In genomic region chr6:27414300-27414699, GRCh38 we compare ENCODE assay signal across 1 cellular context.
TF ChIP-seq lines count a peak whose summit lies in the region.

No MANE protein-coding gene starts in this region.

TF ChIP-seq in K562, 482 proteins besides CTCF, POLR2A, EP300 and RAD21 (continued from another document):
- TF ChIP-seq, protein P1, sequence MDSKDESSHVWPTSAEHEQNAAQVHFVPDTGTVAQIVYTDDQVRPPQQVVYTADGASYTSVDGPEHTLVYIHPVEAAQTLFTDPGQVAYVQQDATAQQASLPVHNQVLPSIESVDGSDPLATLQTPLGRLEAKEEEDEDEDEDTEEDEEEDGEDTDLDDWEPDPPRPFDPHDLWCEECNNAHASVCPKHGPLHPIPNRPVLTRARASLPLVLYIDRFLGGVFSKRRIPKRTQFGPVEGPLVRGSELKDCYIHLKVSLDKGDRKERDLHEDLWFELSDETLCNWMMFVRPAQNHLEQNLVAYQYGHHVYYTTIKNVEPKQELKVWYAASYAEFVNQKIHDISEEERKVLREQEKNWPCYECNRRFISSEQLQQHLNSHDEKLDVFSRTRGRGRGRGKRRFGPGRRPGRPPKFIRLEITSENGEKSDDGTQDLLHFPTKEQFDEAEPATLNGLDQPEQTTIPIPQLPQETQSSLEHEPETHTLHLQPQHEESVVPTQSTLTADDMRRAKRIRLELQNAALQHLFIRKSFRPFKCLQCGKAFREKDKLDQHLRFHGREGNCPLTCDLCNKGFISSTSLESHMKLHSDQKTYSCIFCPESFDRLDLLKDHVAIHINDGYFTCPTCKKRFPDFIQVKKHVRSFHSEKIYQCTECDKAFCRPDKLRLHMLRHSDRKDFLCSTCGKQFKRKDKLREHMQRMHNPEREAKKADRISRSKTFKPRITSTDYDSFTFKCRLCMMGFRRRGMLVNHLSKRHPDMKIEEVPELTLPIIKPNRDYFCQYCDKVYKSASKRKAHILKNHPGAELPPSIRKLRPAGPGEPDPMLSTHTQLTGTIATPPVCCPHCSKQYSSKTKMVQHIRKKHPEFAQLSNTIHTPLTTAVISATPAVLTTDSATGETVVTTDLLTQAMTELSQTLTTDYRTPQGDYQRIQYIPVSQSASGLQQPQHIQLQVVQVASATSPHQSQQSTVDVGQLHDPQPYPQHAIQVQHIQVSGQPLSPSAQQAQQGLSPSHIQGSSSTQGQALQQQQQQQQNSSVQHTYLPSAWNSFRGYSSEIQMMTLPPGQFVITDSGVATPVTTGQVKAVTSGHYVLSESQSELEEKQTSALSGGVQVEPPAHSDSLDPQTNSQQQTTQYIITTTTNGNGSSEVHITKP (IDR thresholded peaks at IDR 0.05; ENCODE audit: partially characterized antibody), result peak; percentile 78
